Comparison of ENCODE assay signal across 8 cellular contexts in genomic region chr1:54887665-54888071, GRCh38. TPM values are rescaled to one million over a fixed set of nuclear protein-coding genes. Genes with fewer than 3 reads are reported as not detected.
A peak's percentile ranks its signal among the peaks of the same experiment; 100 is the strongest.
DNase-seq lines count a peak whose midpoint lies in the region; ATAC-seq and TF ChIP-seq lines count a peak whose summit lies in the region.

No MANE protein-coding gene starts in this region.

- H3K4me1 ChIP-seq in neural progenitor cell: peaks cover 36% of the 10 kb centered on the region

- CTCF ChIA-PET in T-cell (lab: Charles Lee): interaction anchor here in 1 of 2 donors (0.5 to 0.7 kb wide), 2 partner anchors 57 to 224 kb away, joined by 3 read pairs; no protein-coding TSS in a partner anchor

- no peaks in the 10 kb centered on the region for H3K9me3 ChIP-seq in neural progenitor cell (ENCODE audit: low read depth)

- H3K9me3 Mint-ChIP-seq in T-cell (no peaks in the 10 kb centered on the region), neural progenitor cell (no peaks in the 10 kb centered on the region)

- H4K20me1 ChIP-seq in neural progenitor cell (ENCODE audit: low read depth): peaks cover 37% of the 10 kb centered on the region

- peaks cover 16% of the 10 kb centered on the region for H3F3A ChIP-seq in neural progenitor cell (ENCODE audit: low read depth)

- POLR2A ChIA-PET in T-cell (lab: Charles Lee): no interaction called here

- peak overlapping the region; percentile 46 for H2AFZ ChIP-seq in neural progenitor cell (replicated peaks)

- H3K4me3 ChIP-seq in fibroblast of pulmonary artery (replicated peaks; ENCODE audit: low read depth, low read length): peak overlapping the region; percentile 90
- H3K4me3 ChIP-seq in neural progenitor cell: peak overlapping the region; percentile 70

- H3K36me3 Mint-ChIP-seq in T-cell (no peaks in the 10 kb centered on the region), neural progenitor cell (peaks cover 28% of the 10 kb centered on the region)

- peaks cover 5 to 16% of the 10 kb centered on the region in 2 donors for H3K27me3 Mint-ChIP-seq in T-cell
- peaks cover 3% of the 10 kb centered on the region for H3K27me3 Mint-ChIP-seq in neural progenitor cell (ENCODE audit: insufficient read depth, low read depth)

- peak overlapping the region; percentile 50 for H3K27ac ChIP-seq in neural progenitor cell

- peak overlapping the region in 1 of 2 donors; percentile 23 for H3K27ac Mint-ChIP-seq in T-cell
- peak overlapping the region; percentile 83 for H3K27ac Mint-ChIP-seq in neural progenitor cell

- H3K79me2 ChIP-seq in neural progenitor cell (ENCODE audit: low read depth): peaks cover 43% of the 10 kb centered on the region

- peaks cover 24 to 28% (median 24%) of the 10 kb centered on the region in 3 donors for H3K4me1 Mint-ChIP-seq in T-cell
- H3K4me1 Mint-ChIP-seq in neural progenitor cell: peaks cover 47% of the 10 kb centered on the region

- H3K27me3 ChIP-seq in neural progenitor cell: no peaks in the 10 kb centered on the region

- DNase-seq in AG20443 (ENCODE audit: low spot score): peak; percentile 59
- peak; percentile 26 for DNase-seq in HCEC 1CT
- DNase-seq in T-cell: no peak
- DNase-seq in fibroblast of pulmonary artery (ENCODE audit: low read depth): peak; percentile 39
- DNase-seq in neural progenitor cell (ENCODE audit: low spot score): peak; percentile 43
- DNase-seq in NCI-H187 (lab: John Stamatoyannopoulos, UW): no peak
- no peak for DNase-seq in activated effector memory CD4-positive, alpha-beta T cell treated with anti-CD3 and anti-CD28 coated beads, Interleukin-2, amount 50 U/mL, for 16 hours

- no peak overlapping the region for H3K9ac ChIP-seq in neural progenitor cell

- H3K36me3 ChIP-seq in neural progenitor cell: peaks cover 4% of the 10 kb centered on the region

- ATAC-seq in T-cell (replicated peaks in 1 of 4): no peak
- no peak for ATAC-seq in HG03354 (IDR thresholded peaks at IDR 0.05; ENCODE audit: poor library complexity, severe bottlenecking, unreplicated experiment)

- H3K4me2 ChIP-seq in neural progenitor cell: peak overlapping the region; percentile 76

- TF ChIP-seq CTCF in fibroblast of pulmonary artery (IDR thresholded peaks at IDR 0.05; ENCODE audit: low read length, missing control alignments): no peak
- TF ChIP-seq CTCF in neural progenitor cell (IDR thresholded peaks at IDR 0.05): no peak

- H3K4me3 Mint-ChIP-seq in T-cell: peak overlapping the region; percentile 88 to 95 (median 95)
- peak overlapping the region; percentile 99 for H3K4me3 Mint-ChIP-seq in neural progenitor cell

RNA-seq across cellular contexts. Expression of gene DHCR24, which starts 0.7 kb away (rescaled TPM):
- total RNA-seq in T-cell: 10 to 100 TPM in 3 of 5 donors, 1 to 10 TPM in 2; 4.5 to 19.9 (median 10.7) TPM
- total RNA-seq in neural progenitor cell (ENCODE audit: low replicate concordance): 94.5 and 147 TPM in 2 replicates

Comparison
In these comparisons a context has a peak if more than half of its experiments do, and no peak if none do; other contexts are left out.
1. DNase-seq: peak in AG20443 (single experiment), HCEC 1CT (single experiment), fibroblast of pulmonary artery (single experiment) and neural progenitor cell (single experiment); none in T-cell (0 of 34), NCI-H187 (0 of 2) and activated effector memory CD4-positive, alpha-beta T cell treated with anti-CD3 and anti-CD28 coated beads, Interleukin-2, amount 50 U/mL, for 16 hours (single experiment).